ENCODE assay signal across 14 cellular contexts in the genomic region with DNA sequence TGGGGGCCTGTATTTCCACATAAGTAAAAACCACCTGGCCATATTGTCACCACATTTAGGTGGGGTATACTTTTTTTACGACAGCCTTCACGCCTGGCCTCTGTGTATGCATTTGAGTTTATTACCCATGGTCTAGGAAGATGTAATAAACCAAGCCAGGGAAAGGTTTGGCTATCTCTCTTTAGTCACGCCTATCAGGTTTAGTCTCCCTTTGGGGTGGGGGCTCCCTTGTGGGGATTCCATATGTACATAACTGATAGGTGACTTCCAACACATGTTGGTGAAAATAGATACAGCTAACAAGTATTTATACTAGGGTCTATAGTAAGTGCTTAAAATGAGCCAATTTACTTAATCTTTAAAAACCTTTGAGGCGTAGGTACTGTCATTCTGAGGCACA. TPM values are rescaled to one million over a fixed set of nuclear protein-coding genes. Genes with fewer than 3 reads are reported as not detected.
DNase-seq lines count a peak whose midpoint lies in the region; ATAC-seq, FAIRE-seq and TF ChIP-seq lines count a peak whose summit lies in the region.
"Had no signal": no experiment of that assay in that cellular context is flagged by ENCODE, and none has a peak within 500 bp of the region (broad histone marks: within the 10 kb centered on the region; RNA-seq: fewer than 3 reads in every experiment).

No MANE protein-coding gene starts in this region.

- H3K9ac ChIP-seq in colonic mucosa (ENCODE audit: low read depth in 2 of 2, low read length in 2 of 2) (peak overlapping the region in 1 of 2 donors; percentile 55), smooth muscle cell (ENCODE audit: low read depth) (no peak overlapping the region)

- no peak for TF ChIP-seq EP300 in stomach (IDR thresholded peaks at IDR 0.05)

- H3K4me3 ChIP-seq in breast epithelium, result peak overlapping the region in 1 of 3 donors; percentile 7
- peak overlapping the region; percentile 84 for H3K4me3 ChIP-seq in OCI-LY7 (ENCODE audit: low read depth, low read length, poor library complexity, severe bottlenecking)
- no peak overlapping the region for H3K4me3 ChIP-seq in colonic mucosa
- no peak overlapping the region for H3K4me3 ChIP-seq in smooth muscle cell
- H3K4me3 ChIP-seq in pancreas, result no peak overlapping the region
- H3K4me3 ChIP-seq in stomach, result peak overlapping the region in 1 of 4 donors; percentile 99
- H3K4me3 ChIP-seq: body of pancreas had no signal

- peaks cover 7 to 15% of the 10 kb centered on the region in 2 donors for H3K4me1 ChIP-seq in breast epithelium
- peaks cover 75% of the 10 kb centered on the region for H3K4me1 ChIP-seq in OCI-LY7 (ENCODE audit: insufficient read depth, low read length, poor library complexity, severe bottlenecking)
- H3K4me1 ChIP-seq in colonic mucosa, result peaks cover 38% of the 10 kb centered on the region
- peaks cover 36% of the 10 kb centered on the region for H3K4me1 ChIP-seq in smooth muscle cell (ENCODE audit: low read depth)
- peaks cover 10 to 61% (median 32%) of the 10 kb centered on the region in 3 donors for H3K4me1 ChIP-seq in pancreas
- peaks cover 71 to 84% (median 83%) of the 10 kb centered on the region in 4 donors for H3K4me1 ChIP-seq in stomach

- H3K27me3 Mint-ChIP-seq in MCF 10A (ENCODE audit: insufficient read depth, unreplicated experiment), result no peaks in the 10 kb centered on the region

- no peak for TF ChIP-seq CTCF in MCF 10A (IDR thresholded peaks at IDR 0.05; ENCODE audit: unreplicated experiment)
- TF ChIP-seq CTCF in breast epithelium (IDR thresholded peaks at IDR 0.05), result no peak
- TF ChIP-seq CTCF in OCI-LY7 (conservative IDR thresholded peaks at IDR 0.05; ENCODE audit: low read length), result no peak
- TF ChIP-seq CTCF in colonic mucosa (IDR thresholded peaks at IDR 0.05), result no peak
- no peak for TF ChIP-seq CTCF in smooth muscle cell (IDR thresholded peaks at IDR 0.05; ENCODE audit: borderline replicate concordance, insufficient read depth, poor library complexity, severe bottlenecking)
- no peak for TF ChIP-seq CTCF in pancreas (IDR thresholded peaks at IDR 0.05)
- TF ChIP-seq CTCF in stomach (IDR thresholded peaks at IDR 0.05), result no peak

- BruUV-seq in MCF 10A (replicated peaks; lab: Mats Ljungman, UMichigan) (no TSS peak), OCI-LY7 (replicated peaks; lab: Mats Ljungman, UMichigan) (no TSS peak)

- POLR2A ChIA-PET in MCF 10A (lab: Yijun Ruan, JAX) (interaction anchor here (0.6 to 2.3 kb wide), 7 partner anchors 11 to 214 kb away, joined by 3 to 7 read pairs (median 5); a partner anchor contains a TSS), OCI-LY7 (lab: Charles Lee) (interaction anchor here (0.6 kb wide), 1 partner anchor 130 kb away, joined by 3 read pairs; no protein-coding TSS in a partner anchor)

- no peak for TF ChIP-seq POLR2A in breast epithelium (IDR thresholded peaks at IDR 0.05)
- no peak for TF ChIP-seq POLR2A in stomach (IDR thresholded peaks at IDR 0.05)

- DNase-seq in MCF 10A (ENCODE audit: unreplicated experiment), result no peak
- no peak for DNase-seq in breast epithelium (ENCODE audit: low spot score in 2 of 2)
- DNase-seq in OCI-LY7 (ENCODE audit: low spot score), result no peak
- DNase-seq in colonic mucosa, result peak; percentile 33
- no peak for DNase-seq in smooth muscle cell (lab: John Stamatoyannopoulos, UW; ENCODE audit: unreplicated experiment)
- no peak for DNase-seq in NCI-H2081 treated with DMSO at 0.1 percent for 48 hours (lab: John Stamatoyannopoulos, UW)
- no peak for DNase-seq in pancreas
- DNase-seq in stomach, result no peak
- DNase-seq: body of pancreas, C1 segment of cervical spinal cord, MG63, NCI-H446, SIG-M5 had no signal

- no peak for FAIRE-seq in pancreas (lab: Jason Lieb, UNC)
- FAIRE-seq: H54 had no signal

- no peaks in the 10 kb centered on the region for H3K27me3 ChIP-seq in breast epithelium
- no peaks in the 10 kb centered on the region for H3K27me3 ChIP-seq in colonic mucosa
- H3K27me3 ChIP-seq in smooth muscle cell (ENCODE audit: low read depth), result no peaks in the 10 kb centered on the region
- H3K27me3 ChIP-seq in pancreas, result no peaks in the 10 kb centered on the region
- H3K27me3 ChIP-seq in stomach, result no peaks in the 10 kb centered on the region
- H3K27me3 ChIP-seq: body of pancreas, MG63 had no signal

- H2AFZ ChIP-seq in OCI-LY7 (ENCODE audit: low read length) (no peak overlapping the region), smooth muscle cell (ENCODE audit: low read depth) (no peak overlapping the region)

- peaks cover 81% of the 10 kb centered on the region for H4K20me1 ChIP-seq in OCI-LY7 (ENCODE audit: insufficient read depth, low read length)
- peaks cover 85% of the 10 kb centered on the region for H4K20me1 ChIP-seq in smooth muscle cell (ENCODE audit: low read depth)

- CTCF ChIA-PET in MCF 10A (lab: Yijun Ruan, JAX), result interaction anchor here (0.7 to 1.1 kb wide), 3 partner anchors 19 to 82 kb away, joined by 3 to 5 read pairs (median 3); no protein-coding TSS in a partner anchor
- CTCF ChIA-PET in OCI-LY7 (lab: Charles Lee; ENCODE audit: unreplicated experiment), result no interaction called here

- no peaks in the 10 kb centered on the region for H3K9me3 Mint-ChIP-seq in MCF 10A (ENCODE audit: unreplicated experiment)

- peak overlapping the region; percentile 16 for H3K4me3 Mint-ChIP-seq in MCF 10A (ENCODE audit: unreplicated experiment)

- no peak overlapping the region for H3K27ac Mint-ChIP-seq in MCF 10A (ENCODE audit: low read depth, unreplicated experiment)

- intact Hi-C loops in MCF 10A (cut with micrococcal nuclease), result loop anchor here (10.0 kb wide), 1 partner anchor 1192 kb away; no protein-coding TSS in a partner anchor
- intact Hi-C loops in breast epithelium (cut with DNase I; ENCODE audit: low total_unique reads), result no loop called here
- intact Hi-C loops in OCI-LY7 (cut with micrococcal nuclease; ENCODE audit: unreplicated experiment), result no loop called here
- intact Hi-C loops in colonic mucosa (cut with DNase I), result no loop called here
- intact Hi-C loops in pancreas (cut with DNase I), result no loop called here
- intact Hi-C loops in stomach (cut with DNase I; ENCODE audit: low total_unique reads), result no loop called here

- no peaks in the 10 kb centered on the region for H3K36me3 ChIP-seq in breast epithelium
- H3K36me3 ChIP-seq in OCI-LY7 (ENCODE audit: insufficient read depth, low read length), result peaks cover 86% of the 10 kb centered on the region
- H3K36me3 ChIP-seq in colonic mucosa, result no peaks in the 10 kb centered on the region
- H3K36me3 ChIP-seq in smooth muscle cell (ENCODE audit: low read depth), result no peaks in the 10 kb centered on the region
- no peaks in the 10 kb centered on the region for H3K36me3 ChIP-seq in pancreas
- peaks cover 0 to 23% (median 2%) of the 10 kb centered on the region in 4 donors for H3K36me3 ChIP-seq in stomach

- peaks cover 44% of the 10 kb centered on the region for H3K4me1 Mint-ChIP-seq in MCF 10A (ENCODE audit: insufficient read depth, unreplicated experiment)

- no peak for ATAC-seq in pancreas
- ATAC-seq: body of pancreas had no signal

- no peaks in the 10 kb centered on the region for H3K9me3 ChIP-seq in breast epithelium
- H3K9me3 ChIP-seq in OCI-LY7 (ENCODE audit: low read length), result no peaks in the 10 kb centered on the region
- H3K9me3 ChIP-seq in colonic mucosa, result no peaks in the 10 kb centered on the region
- H3K9me3 ChIP-seq in smooth muscle cell (replicated peaks; ENCODE audit: low read depth), result no peaks in the 10 kb centered on the region
- no peaks in the 10 kb centered on the region for H3K9me3 ChIP-seq in pancreas
- no peaks in the 10 kb centered on the region for H3K9me3 ChIP-seq in stomach
- H3K9me3 ChIP-seq: body of pancreas, MG63 had no signal

- H3K79me2 ChIP-seq in OCI-LY7 (ENCODE audit: insufficient read depth, low read depth, low read length), result peaks cover 90% of the 10 kb centered on the region
- H3K79me2 ChIP-seq in smooth muscle cell (ENCODE audit: low read depth), result peaks cover 85% of the 10 kb centered on the region

- peaks cover 57% of the 10 kb centered on the region for H3K36me3 Mint-ChIP-seq in MCF 10A (ENCODE audit: insufficient read depth, unreplicated experiment)

- H3K27ac ChIP-seq in breast epithelium (no peak overlapping the region), OCI-LY7 (ENCODE audit: low read depth, low read length, poor library complexity, severe bottlenecking) (no peak overlapping the region), colonic mucosa (no peak overlapping the region), smooth muscle cell (ENCODE audit: low read depth) (no peak overlapping the region), pancreas (no peak overlapping the region), stomach (peak overlapping the region in 1 of 5 donors; percentile 19)
- H3K27ac ChIP-seq: body of pancreas had no signal

- no peaks in the 10 kb centered on the region for H3F3A ChIP-seq in smooth muscle cell (ENCODE audit: low read depth)

- 89% methylated on average over 4 of the region's 4 CpGs for WGBS in smooth muscle cell (ENCODE audit: low lambda C conversion rate)
- WGBS in pancreas, 2 donors, result 85 to 88% methylated on average over 4 of the region's 4 CpGs
- 64 to 75% (median 70%) methylated on average over 4 of the region's 4 CpGs for WGBS in stomach, 5 donors

- H3K4me2 ChIP-seq in OCI-LY7 (ENCODE audit: low read length), result peak overlapping the region; percentile 98
- H3K4me2 ChIP-seq in smooth muscle cell, result peak overlapping the region; percentile 93

- H3K9me2 ChIP-seq in OCI-LY7 (ENCODE audit: insufficient read depth, low read length), result no peaks in the 10 kb centered on the region

RNA-seq across cellular contexts. Expression of a gene that starts 4.2 kb away (rescaled TPM):
- 1,134 and 1,200 TPM in 2 replicates for total RNA-seq in MCF 10A (2022)
- 100 to 1,000 TPM; 332 to 694 (median 485) TPM for total RNA-seq in breast epithelium
- total RNA-seq in OCI-LY7 (2014; rRNA removed; shearing (Covaris generic)), result 750 and 887 TPM in 2 replicates
- 956 and 965 TPM in 2 replicates for total RNA-seq in OCI-LY7 (2022)
- 100 to 1,000 TPM; 471 to 894 TPM for total RNA-seq in colonic mucosa
- total RNA-seq in smooth muscle cell, result 586 and 587 TPM in 2 replicates
- polyA plus RNA-seq in smooth muscle cell, result 273 and 284 TPM in 2 replicates
- total RNA-seq in pancreas, result 100 to 1,000 TPM in 5 of 6 donors, 10 to 100 TPM in 1; 97.4 to 240 (median 207) TPM
- 100 to 1,000 TPM; 164 to 193 TPM for polyA plus RNA-seq in pancreas
- total RNA-seq in stomach, result 100 to 1,000 TPM; 201 to 379 (median 337) TPM
- 100 to 1,000 TPM; 526 to 844 (median 718) TPM for polyA plus RNA-seq in stomach

RNA-seq across cellular contexts. Expression of a gene that starts 28.2 kb away (rescaled TPM):
- total RNA-seq in MCF 10A (2022) (52.4 and 55.9 TPM in 2 replicates), breast epithelium (10 to 100 TPM; 21.6 to 37.9 (median 24.6) TPM), OCI-LY7 (2022) (81.3 and 100 TPM in 2 replicates), colonic mucosa (10 to 100 TPM; 35.0 to 70.8 TPM), smooth muscle cell (42.2 and 42.9 TPM in 2 replicates), pancreas (10 to 100 TPM in 3 of 6 donors, 1 to 10 TPM in 3; 7.6 to 12.1 (median 9.1) TPM), stomach (10 to 100 TPM in 2 of 5 donors, 1 to 10 TPM in 2, not detected in 1; 5.2 to 70.1 (median 28.2) TPM)
- total RNA-seq in OCI-LY7 (2014; rRNA removed; shearing (Covaris generic)), result 74.4 and 95.7 TPM in 2 replicates
- polyA plus RNA-seq in smooth muscle cell (38.5 and 46.9 TPM in 2 replicates), pancreas (10 to 100 TPM; 13.4 to 22.4 TPM), stomach (10 to 100 TPM; 31.6 to 72.3 (median 47.8) TPM)

RNA-seq across cellular contexts. Expression of a gene that starts 53.6 kb away (rescaled TPM):
- not detected in 2 replicates for total RNA-seq in MCF 10A (2022)
- total RNA-seq in breast epithelium, result 1 to 10 TPM in 2 of 3 donors, not detected in 1; 2.9 to 3.1 TPM
- total RNA-seq in OCI-LY7 (2014; rRNA removed; shearing (Covaris generic)), result not detected in 2 replicates
- not detected in 2 replicates for total RNA-seq in OCI-LY7 (2022)
- not detected for total RNA-seq in colonic mucosa
- total RNA-seq in smooth muscle cell, result 0.67 and 1.0 TPM in 2 replicates
- polyA plus RNA-seq in smooth muscle cell, result 2.4 and 2.9 TPM in 2 replicates
- total RNA-seq in pancreas, result not detected
- polyA plus RNA-seq in pancreas, result under 1 TPM in 1 of 2 donors, not detected in 1; 0.04 TPM
- under 1 TPM in 1 of 5 donors, not detected in 4; 0.37 TPM for total RNA-seq in stomach
- polyA plus RNA-seq in stomach, result not detected
- total RNA-seq: body of pancreas had no signal
